Comparison of ENCODE assay signal across 1 cellular context in the genomic region with DNA sequence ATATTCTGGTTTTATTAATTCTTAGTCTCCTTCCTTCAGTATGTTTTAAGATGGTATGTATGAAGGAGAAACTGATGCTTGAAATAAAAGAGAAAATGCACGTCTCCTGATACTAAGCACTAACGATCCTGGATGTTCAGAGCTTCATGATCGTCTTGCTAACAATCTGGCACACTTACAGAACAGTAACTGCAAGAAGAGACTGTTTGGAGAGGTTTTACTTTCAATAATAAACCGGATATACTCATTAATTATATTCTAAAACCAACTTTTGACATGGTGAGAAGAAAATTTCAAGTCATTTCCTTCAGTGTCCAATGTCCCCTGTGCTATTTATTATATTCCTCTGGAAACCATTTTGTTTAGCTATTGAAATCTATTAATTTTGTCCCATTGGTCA.
TF ChIP-seq lines count a peak whose summit lies in the region.

No MANE protein-coding gene starts in this region.

TF ChIP-seq in GM12878, 131 proteins besides CTCF, POLR2A, EP300 and RAD21 (continued from another document):
- TF ChIP-seq, protein P1, sequence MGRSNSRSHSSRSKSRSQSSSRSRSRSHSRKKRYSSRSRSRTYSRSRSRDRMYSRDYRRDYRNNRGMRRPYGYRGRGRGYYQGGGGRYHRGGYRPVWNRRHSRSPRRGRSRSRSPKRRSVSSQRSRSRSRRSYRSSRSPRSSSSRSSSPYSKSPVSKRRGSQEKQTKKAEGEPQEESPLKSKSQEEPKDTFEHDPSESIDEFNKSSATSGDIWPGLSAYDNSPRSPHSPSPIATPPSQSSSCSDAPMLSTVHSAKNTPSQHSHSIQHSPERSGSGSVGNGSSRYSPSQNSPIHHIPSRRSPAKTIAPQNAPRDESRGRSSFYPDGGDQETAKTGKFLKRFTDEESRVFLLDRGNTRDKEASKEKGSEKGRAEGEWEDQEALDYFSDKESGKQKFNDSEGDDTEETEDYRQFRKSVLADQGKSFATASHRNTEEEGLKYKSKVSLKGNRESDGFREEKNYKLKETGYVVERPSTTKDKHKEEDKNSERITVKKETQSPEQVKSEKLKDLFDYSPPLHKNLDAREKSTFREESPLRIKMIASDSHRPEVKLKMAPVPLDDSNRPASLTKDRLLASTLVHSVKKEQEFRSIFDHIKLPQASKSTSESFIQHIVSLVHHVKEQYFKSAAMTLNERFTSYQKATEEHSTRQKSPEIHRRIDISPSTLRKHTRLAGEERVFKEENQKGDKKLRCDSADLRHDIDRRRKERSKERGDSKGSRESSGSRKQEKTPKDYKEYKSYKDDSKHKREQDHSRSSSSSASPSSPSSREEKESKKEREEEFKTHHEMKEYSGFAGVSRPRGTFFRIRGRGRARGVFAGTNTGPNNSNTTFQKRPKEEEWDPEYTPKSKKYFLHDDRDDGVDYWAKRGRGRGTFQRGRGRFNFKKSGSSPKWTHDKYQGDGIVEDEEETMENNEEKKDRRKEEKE (IDR thresholded peaks at IDR 0.05), result no peak
